In the genomic region with DNA sequence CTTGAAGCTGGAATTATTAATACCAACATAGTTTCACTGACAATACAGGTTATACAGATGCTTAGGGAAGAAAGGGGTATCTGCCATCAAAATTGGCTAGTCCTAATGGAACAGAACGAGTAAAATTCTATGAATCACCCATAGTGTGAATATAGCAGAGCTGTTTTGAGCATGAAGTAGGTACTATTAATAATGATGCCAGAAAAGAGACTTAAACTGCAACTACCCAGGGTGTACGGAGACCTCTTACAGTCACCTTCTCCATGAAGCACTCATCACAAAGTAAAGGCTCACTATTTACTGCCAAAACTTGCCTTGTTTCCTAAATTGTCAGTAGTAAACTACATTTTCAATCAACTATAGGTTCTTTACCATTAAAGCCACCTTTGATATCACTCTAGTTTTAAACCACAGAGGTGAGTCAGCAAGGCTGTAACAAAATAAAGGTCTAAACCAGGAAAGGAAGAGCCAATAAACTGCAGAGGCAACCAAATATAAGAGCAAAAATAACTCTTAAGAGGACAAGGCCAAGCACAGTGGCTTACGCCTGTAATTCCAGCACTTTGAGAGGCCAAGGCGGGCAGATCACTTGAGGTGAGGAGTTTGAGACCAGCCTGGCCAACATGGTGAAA, we compare ENCODE assay signal across 13 cellular contexts.
DNase-seq lines count a peak whose midpoint lies in the region; ATAC-seq and TF ChIP-seq lines count a peak whose summit lies in the region.
"Had no signal": no experiment of that assay in that cellular context is flagged by ENCODE, and none has a peak within 500 bp of the region (broad histone marks: within the 10 kb centered on the region; RNA-seq: fewer than 3 reads in every experiment).

No MANE protein-coding gene starts in this region.

- H3K4me3 ChIP-seq in GM23338 (no peak overlapping the region), hepatocyte (no peak overlapping the region), MG63 (no peak overlapping the region), mesendoderm (ENCODE audit: low read length) (no peak overlapping the region)
- H3K4me3 ChIP-seq: upper lobe of right lung had no signal

- H3K9me3 ChIP-seq in hepatocyte (ENCODE audit: low read depth): no peaks in the 10 kb centered on the region
- H3K9me3 ChIP-seq in MG63: no peaks in the 10 kb centered on the region

- peaks cover 10% of the 10 kb centered on the region; the same call in 1 of the 2 replicates for H4K20me1 ChIP-seq in GM23338 (replicated peaks; ENCODE audit: insufficient read depth)
- no peaks in the 10 kb centered on the region for H4K20me1 ChIP-seq in hepatocyte (ENCODE audit: insufficient read depth, poor library complexity, severe bottlenecking)

- no peak overlapping the region for H2BK5ac ChIP-seq in mesendoderm (ENCODE audit: low read length)

- H3K18ac ChIP-seq in mesendoderm (ENCODE audit: low read length): no peak overlapping the region

- H3K4me1 ChIP-seq in GM23338 (ENCODE audit: insufficient read depth) (peaks cover 13% of the 10 kb centered on the region), hepatocyte (ENCODE audit: insufficient read depth) (peaks cover 12% of the 10 kb centered on the region), mesendoderm (ENCODE audit: control insufficient read depth, low read depth, low read length) (no peaks in the 10 kb centered on the region)

- H3K9me3 Mint-ChIP-seq in GM23338 (no peaks in the 10 kb centered on the region), T-cell (peaks cover 3 to 6% (median 5%) of the 10 kb centered on the region in 3 donors)

- 90% methylated on average over 4 of the region's 4 CpGs for WGBS in hepatocyte (ENCODE audit: low lambda C conversion rate, missing lambda C conversion rate)
- WGBS in mesendoderm (ENCODE audit: extremely low coverage, insufficient coverage, low lambda C conversion rate): no CpG with 5 or more reads among the region's 4 CpGs

- no peak for TF ChIP-seq CTCF in GM23338 (conservative IDR thresholded peaks at IDR 0.05; ENCODE audit: low read depth in 2 of 2)
- TF ChIP-seq CTCF in hepatocyte (IDR thresholded peaks at IDR 0.05; ENCODE audit: poor library complexity): no peak

- ATAC-seq in GM23338 (no peak), T-cell (replicated peaks in 1 of 4) (peak in 2 of 4 experiments; percentile 43 to 59)
- ATAC-seq: upper lobe of right lung had no signal

- H2BK15ac ChIP-seq in mesendoderm (replicated peaks; ENCODE audit: low read depth): no peak overlapping the region

- H3K9me2 ChIP-seq in GM23338 (ENCODE audit: insufficient read depth) (0 out of 2 replicates have a peak, but pooled peaks cover 2% of the 10 kb centered on the region), hepatocyte (replicated peaks; ENCODE audit: insufficient read depth) (no peaks in the 10 kb centered on the region)

- H3K36me3 Mint-ChIP-seq in GM23338 (ENCODE audit: low read depth) (peaks cover 3% of the 10 kb centered on the region; the same call in 2 of the 3 replicates), T-cell (peaks cover 23% of the 10 kb centered on the region)

- DNase-seq in A172 (ENCODE audit: low spot score) (peak; percentile 28), GM23338 (ENCODE audit: low spot score) (no peak), T-cell (no peak), hepatocyte (ENCODE audit: low spot score) (no peak), MG63 (no peak), mesendoderm (no peak), D341Med (ENCODE audit: low spot score) (no peak), COR-L47 (lab: John Stamatoyannopoulos, UW) (no peak)
- DNase-seq: DMS79, NCI-H1092 treated with DMSO at 0.1 percent for 48 hours, upper lobe of right lung, WERI-Rb-1 had no signal

- no peak overlapping the region for H2AK5ac ChIP-seq in mesendoderm (ENCODE audit: low read length)

- H3K4ac ChIP-seq in mesendoderm (ENCODE audit: low read depth, low read length): no peak overlapping the region

- CTCF ChIA-PET in T-cell (lab: Charles Lee): no interaction called here

- H3K27me3 ChIP-seq in GM23338 (ENCODE audit: insufficient read depth) (no peaks in the 10 kb centered on the region), hepatocyte (no peaks in the 10 kb centered on the region), MG63 (no peaks in the 10 kb centered on the region), mesendoderm (ENCODE audit: insufficient read depth, low read length, poor library complexity) (no peaks in the 10 kb centered on the region)
- H3K27me3 ChIP-seq: upper lobe of right lung had no signal

- H2BK120ac ChIP-seq in mesendoderm (ENCODE audit: low read depth, low read length): no peak overlapping the region

- POLR2A ChIA-PET in T-cell (lab: Charles Lee): interaction anchor here in 1 of 2 donors (0.5 kb wide), 1 partner anchor 47 kb away, joined by 3 read pairs; no protein-coding TSS in a partner anchor

- H3K56ac ChIP-seq in mesendoderm (ENCODE audit: low read length): no peak overlapping the region

- H3F3A ChIP-seq in GM23338 (replicated peaks; ENCODE audit: low read depth): no peaks in the 10 kb centered on the region

- no peak overlapping the region for H4K5ac ChIP-seq in mesendoderm (ENCODE audit: low read length)

- peaks cover 9% of the 10 kb centered on the region for H3K79me1 ChIP-seq in mesendoderm (ENCODE audit: low read length)

- H3K27me3 Mint-ChIP-seq in GM23338 (ENCODE audit: insufficient read depth, low read depth, poor library complexity) (no peaks in the 10 kb centered on the region), T-cell (no peaks in the 10 kb centered on the region)
- H3K27me3 Mint-ChIP-seq: progenitor cell of endocrine pancreas had no signal

- H3K27ac ChIP-seq in GM23338 (ENCODE audit: low read depth): no peak overlapping the region
- peak overlapping the region; percentile 45 for H3K27ac ChIP-seq in hepatocyte
- no peak overlapping the region for H3K27ac ChIP-seq in mesendoderm (ENCODE audit: low read depth, low read length)
- H3K27ac ChIP-seq: upper lobe of right lung, WERI-Rb-1 had no signal

- H3K4me3 Mint-ChIP-seq in GM23338: no peak overlapping the region
- no peak overlapping the region for H3K4me3 Mint-ChIP-seq in T-cell

- no peak overlapping the region for H3K23ac ChIP-seq in mesendoderm (ENCODE audit: low read length)

- no peaks in the 10 kb centered on the region for H3K36me3 ChIP-seq in GM23338 (ENCODE audit: insufficient read depth)
- H3K36me3 ChIP-seq in hepatocyte (replicated peaks; ENCODE audit: insufficient read depth, low read depth): no peaks in the 10 kb centered on the region
- H3K36me3 ChIP-seq in MG63: no peaks in the 10 kb centered on the region
- no peaks in the 10 kb centered on the region for H3K36me3 ChIP-seq in mesendoderm (ENCODE audit: control insufficient read depth, insufficient read depth, low read length)
- H3K36me3 ChIP-seq: upper lobe of right lung, WERI-Rb-1 had no signal

- H3K4me1 Mint-ChIP-seq in GM23338 (peaks cover 7% of the 10 kb centered on the region), T-cell (peaks cover 38 to 58% (median 53%) of the 10 kb centered on the region in 3 donors)

- no peak overlapping the region for H3K4me2 ChIP-seq in GM23338
- H3K4me2 ChIP-seq in hepatocyte: no peak overlapping the region
- H3K4me2 ChIP-seq in mesendoderm (ENCODE audit: low read length): no peak overlapping the region

- H3K79me2 ChIP-seq in GM23338 (replicated peaks; ENCODE audit: insufficient read depth): peaks cover 63% of the 10 kb centered on the region
- peaks cover 34% of the 10 kb centered on the region for H3K79me2 ChIP-seq in hepatocyte
- peaks cover 2% of the 10 kb centered on the region for H3K79me2 ChIP-seq in mesendoderm (ENCODE audit: control insufficient read depth, insufficient read depth, low read length)

- no peak overlapping the region for H3K9ac ChIP-seq in mesendoderm (ENCODE audit: low read length)

- H2AFZ ChIP-seq in GM23338 (no peak overlapping the region), hepatocyte (no peak overlapping the region)

- H4K8ac ChIP-seq in mesendoderm (ENCODE audit: low read depth, low read length): no peak overlapping the region

- peak overlapping the region; percentile 7; the same call in 1 of the 2 replicates for H3K27ac Mint-ChIP-seq in GM23338
- H3K27ac Mint-ChIP-seq in T-cell: peak overlapping the region; percentile 60 to 73
- H3K27ac Mint-ChIP-seq: progenitor cell of endocrine pancreas had no signal

TF ChIP-seq in GM23338, 12 proteins besides CTCF, POLR2A, EP300 and RAD21 (continues in another document):
- TF ChIP-seq ZNF114 (CRISPR knock-in tag; IDR thresholded peaks at IDR 0.05) (no peak), EZH2phosphoT487 (IDR thresholded peaks at IDR 0.05; ENCODE audit: unreplicated experiment) (no peak), EZH2 (IDR thresholded peaks at IDR 0.05; ENCODE audit: low read depth, unreplicated experiment) (no peak), CREB1 (CRISPR knock-in tag; IDR thresholded peaks at IDR 0.05; ENCODE audit: low read depth) (no peak), POLR2AphosphoS5 (IDR thresholded peaks at IDR 0.05; ENCODE audit: low read depth) (no peak), NANOG (IDR thresholded peaks at IDR 0.05; ENCODE audit: borderline replicate concordance) (no peak), STAT1 (IDR thresholded peaks at IDR 0.05; ENCODE audit: unreplicated experiment) (no peak)
- TF ChIP-seq, protein P1, sequence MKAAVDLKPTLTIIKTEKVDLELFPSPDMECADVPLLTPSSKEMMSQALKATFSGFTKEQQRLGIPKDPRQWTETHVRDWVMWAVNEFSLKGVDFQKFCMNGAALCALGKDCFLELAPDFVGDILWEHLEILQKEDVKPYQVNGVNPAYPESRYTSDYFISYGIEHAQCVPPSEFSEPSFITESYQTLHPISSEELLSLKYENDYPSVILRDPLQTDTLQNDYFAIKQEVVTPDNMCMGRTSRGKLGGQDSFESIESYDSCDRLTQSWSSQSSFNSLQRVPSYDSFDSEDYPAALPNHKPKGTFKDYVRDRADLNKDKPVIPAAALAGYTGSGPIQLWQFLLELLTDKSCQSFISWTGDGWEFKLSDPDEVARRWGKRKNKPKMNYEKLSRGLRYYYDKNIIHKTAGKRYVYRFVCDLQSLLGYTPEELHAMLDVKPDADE (IDR thresholded peaks at IDR 0.05): no peak
